23 cellular contexts compared by ENCODE assay signal in the genomic region with DNA sequence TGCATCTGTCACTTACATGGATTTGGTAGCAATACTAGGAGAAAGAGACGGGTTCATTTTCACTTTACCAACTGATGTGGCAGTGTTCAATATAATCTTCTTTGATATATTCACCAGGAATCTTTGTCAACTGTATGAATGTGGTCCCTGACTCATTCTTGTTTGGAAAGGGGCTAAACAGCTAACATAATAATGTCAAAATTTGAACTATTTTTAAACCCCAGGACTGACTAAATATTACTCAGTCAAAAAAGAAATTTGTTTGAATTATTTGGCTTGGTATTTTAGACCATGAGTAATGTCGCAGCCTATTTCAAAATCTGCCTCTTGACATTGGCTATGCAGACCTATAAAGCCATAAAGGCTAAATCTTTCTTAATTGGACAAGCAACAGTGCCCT.
DNase-seq lines count a peak whose midpoint lies in the region; ATAC-seq and TF ChIP-seq lines count a peak whose summit lies in the region.
"Had no signal": no experiment of that assay in that cellular context is flagged by ENCODE, and none has a peak within 500 bp of the region (broad histone marks: within the 10 kb centered on the region; RNA-seq: fewer than 3 reads in every experiment).

No MANE protein-coding gene starts in this region.

- H3K9ac ChIP-seq in PC-3 (ENCODE audit: low read length) (no peak overlapping the region), fibroblast of lung (ENCODE audit: insufficient read depth, low read length) (no peak overlapping the region)

- H3K4me3 ChIP-seq in AG10803 (ENCODE audit: low read length) (no peak overlapping the region), PC-3 (ENCODE audit: low read length) (no peak overlapping the region), fibroblast of lung (replicated peaks in 1 of 4; ENCODE audit: control extremely low read depth in 1 of 4, insufficient read depth in 1 of 4, low read depth in 3 of 4, low read length in 4 of 4) (no peak overlapping the region)
- H3K4me3 ChIP-seq: GM23338 had no signal

- no peaks in the 10 kb centered on the region for H3K9me2 ChIP-seq in PC-3 (replicated peaks; ENCODE audit: low read length)

- H3K27ac Mint-ChIP-seq in osteocyte (ENCODE audit: unreplicated experiment): peak overlapping the region; percentile 83
- H3K27ac Mint-ChIP-seq: CD14-positive monocyte, GM23338, IgD-negative memory B cell had no signal

- DNase-seq in AG10803 (ENCODE audit: low read depth) (peak; percentile 26), PC-3 (peak; percentile 50), fibroblast of lung (ENCODE audit: low read depth in 2 of 2) (peak; percentile 11 to 60), osteocyte (ENCODE audit: extremely low spot score, unreplicated experiment) (no peak), NCI-H146 treated with DMSO at 0.1 percent for 48 hours (lab: John Stamatoyannopoulos, UW; ENCODE audit: unreplicated experiment) (no peak)
- DNase-seq in activated naive CD4-positive, alpha-beta T cell (lab: John Stamatoyannopoulos, UW): no peak
- DNase-seq: ACHN; activated CD4-positive, alpha-beta T cell treated with anti-CD3 and anti-CD28 coated beads, Interleukin-2, amount 50 U/mL, for 1 hour; activated effector memory CD4-positive, alpha-beta T cell treated with Interleukin-2 at 50 U/mL for 16 hours; effector CD8-positive, alpha-beta T cell; head of caudate nucleus; left ventricle myocardium superior; NCI-H1694; NCI-H2171 treated with DMSO at 0.1 percent for 48 hours; NCI-H526 treated with DMSO at 0.1 percent for 48 hours; SHP77 treated with DMSO at 0.1 percent for 48 hours; stimulated activated CD4-positive, alpha-beta T cell treated with anti-CD3 and anti-CD28 coated beads, Interleukin-15, amount 100 ng/mL, for 24 hours had no signal

- H3K36me3 ChIP-seq in PC-3 (ENCODE audit: low read depth, low read length) (no peaks in the 10 kb centered on the region), fibroblast of lung (ENCODE audit: control insufficient read depth, insufficient read depth, low read length) (no peaks in the 10 kb centered on the region)

- POLR2A ChIA-PET in PC-3 (lab: Charles Lee; ENCODE audit: unreplicated experiment): no interaction called here

- no peaks in the 10 kb centered on the region for H3K79me2 ChIP-seq in PC-3 (ENCODE audit: low read length)
- no peaks in the 10 kb centered on the region for H3K79me2 ChIP-seq in fibroblast of lung (ENCODE audit: control insufficient read depth, insufficient read depth, low read length)

- CTCF ChIA-PET in PC-3 (lab: Charles Lee): no interaction called here

- no TSS peak for BruUV-seq in PC-3 (replicated peaks; lab: Mats Ljungman, UMichigan)

- peaks cover 52% of the 10 kb centered on the region for H3K4me1 Mint-ChIP-seq in osteocyte (ENCODE audit: unreplicated experiment)
- H3K4me1 Mint-ChIP-seq: CD14-positive monocyte, GM23338, IgD-negative memory B cell had no signal

- H3F3A ChIP-seq in PC-3 (ENCODE audit: low read length, unreplicated experiment): no peaks in the 10 kb centered on the region

- ATAC-seq in PC-3: no peak
- ATAC-seq in HG03432 (IDR thresholded peaks at IDR 0.05; ENCODE audit: unreplicated experiment): no peak
- no peak for ATAC-seq in esophagus mucosa
- ATAC-seq: GM23338, left ventricle myocardium superior had no signal

- no peak for TF ChIP-seq CTCF in AG10803 (conservative IDR thresholded peaks at IDR 0.05; ENCODE audit: low read length)
- TF ChIP-seq CTCF in PC-3 (conservative IDR thresholded peaks at IDR 0.05; ENCODE audit: low read depth, low read length): no peak
- TF ChIP-seq CTCF in fibroblast of lung (conservative IDR thresholded peaks at IDR 0.05 in 1 of 2, IDR thresholded peaks at IDR 0.05 in 1 of 2; ENCODE audit: low read depth in 1 of 2, low read length in 2 of 2): no peak
- no peak for TF ChIP-seq CTCF in osteocyte (IDR thresholded peaks at IDR 0.05)

- H2AFZ ChIP-seq in PC-3 (ENCODE audit: low read length): no peak overlapping the region
- H2AFZ ChIP-seq in fibroblast of lung (ENCODE audit: low read length): no peak overlapping the region

- H3K4me1 ChIP-seq in PC-3 (ENCODE audit: insufficient read depth, low read length) (peaks cover 14% of the 10 kb centered on the region), fibroblast of lung (ENCODE audit: control insufficient read depth, extremely low read depth, insufficient read depth, low read length) (no peaks in the 10 kb centered on the region)

- H3K9me3 ChIP-seq in PC-3 (ENCODE audit: low read length): no peaks in the 10 kb centered on the region
- no peaks in the 10 kb centered on the region for H3K9me3 ChIP-seq in fibroblast of lung (ENCODE audit: control insufficient read depth, insufficient read depth, low read depth, low read length)

- H3K4me2 ChIP-seq in PC-3 (ENCODE audit: low read length) (peak overlapping the region; percentile 31; the same call in 1 of the 2 replicates), fibroblast of lung (ENCODE audit: extremely low read depth, insufficient read depth, low read length) (no peak overlapping the region)
- H3K4me2 ChIP-seq: GM23338 had no signal

- peaks cover 25% of the 10 kb centered on the region for H3K27me3 ChIP-seq in PC-3 (ENCODE audit: low read length)
- no peaks in the 10 kb centered on the region for H3K27me3 ChIP-seq in fibroblast of lung (ENCODE audit: control insufficient read depth, insufficient read depth, low read length)

- no peaks in the 10 kb centered on the region for H4K20me1 ChIP-seq in PC-3 (ENCODE audit: low read length)
- H4K20me1 ChIP-seq in fibroblast of lung (ENCODE audit: control insufficient read depth, extremely low read depth, insufficient read depth, low read length): no peaks in the 10 kb centered on the region

- peaks cover 3% of the 10 kb centered on the region for H3K9me3 Mint-ChIP-seq in osteocyte (ENCODE audit: unreplicated experiment)
- H3K9me3 Mint-ChIP-seq: GM23338 had no signal

- peak overlapping the region; percentile 17; the same call in 1 of the 2 replicates for H3K27ac ChIP-seq in PC-3 (ENCODE audit: low read length)
- H3K27ac ChIP-seq in fibroblast of lung (ENCODE audit: insufficient read depth, low read length): no peak overlapping the region
- H3K27ac ChIP-seq: VCaP had no signal

- H3K4me3 Mint-ChIP-seq in osteocyte (ENCODE audit: unreplicated experiment): peak overlapping the region; percentile 27
- H3K4me3 Mint-ChIP-seq: CD14-positive monocyte, GM23338, IgD-negative memory B cell had no signal

- H3K36me3 Mint-ChIP-seq in osteocyte (ENCODE audit: unreplicated experiment): no peaks in the 10 kb centered on the region
- H3K36me3 Mint-ChIP-seq: CD14-positive monocyte, IgD-negative memory B cell had no signal

- H3K27me3 Mint-ChIP-seq in osteocyte (ENCODE audit: unreplicated experiment): no peaks in the 10 kb centered on the region
- H3K27me3 Mint-ChIP-seq: IgD-negative memory B cell had no signal

- intact Hi-C loops in PC-3 (cut with micrococcal nuclease): no loop called here

Comparison
In these comparisons a context has a peak if more than half of its experiments do, and no peak if none do; other contexts are left out.
1. DNase-seq: peak in AG10803 (single experiment), PC-3 (single experiment) and fibroblast of lung (2 of 2); none in osteocyte (single experiment), NCI-H146 treated with DMSO at 0.1 percent for 48 hours (single experiment) and activated naive CD4-positive, alpha-beta T cell (0 of 4).